ENCODE assay signal across 1 cellular context in genomic region chr11:9777066-9777465, GRCh38.
TF ChIP-seq lines count a peak whose summit lies in the region.

No MANE protein-coding gene starts in this region.

TF ChIP-seq in WTC11, 78 proteins besides CTCF, POLR2A, EP300 and RAD21 (continued from another document):
- TF ChIP-seq ZNF532 (CRISPR knock-in tag; IDR thresholded peaks at IDR 0.05; ENCODE audit: borderline replicate concordance) (no peak), IRF1 (CRISPR knock-in tag; IDR thresholded peaks at IDR 0.05) (no peak), RELA (CRISPR knock-in tag; IDR thresholded peaks at IDR 0.05; ENCODE audit: borderline replicate concordance) (no peak), ZSCAN18 (CRISPR knock-in tag; IDR thresholded peaks at IDR 0.05) (no peak), SMAD3 (CRISPR knock-in tag; IDR thresholded peaks at IDR 0.05; ENCODE audit: borderline replicate concordance) (no peak), ZNF425 (CRISPR knock-in tag; conservative IDR thresholded peaks at IDR 0.05) (no peak), ZNF281 (CRISPR knock-in tag; IDR thresholded peaks at IDR 0.05) (no peak), ZNF317 (CRISPR knock-in tag; IDR thresholded peaks at IDR 0.05; ENCODE audit: borderline replicate concordance, low read depth) (no peak), NR2C2 (CRISPR knock-in tag; IDR thresholded peaks at IDR 0.05) (no peak), ZNF138 (CRISPR knock-in tag; conservative IDR thresholded peaks at IDR 0.05) (no peak), TP53 (CRISPR knock-in tag; IDR thresholded peaks at IDR 0.05) (no peak)
